ENCODE assay signal across 25 cellular contexts in genomic region chr6:107638493-107638892, GRCh38.
"Had no signal": no experiment of that assay in that cellular context is flagged by ENCODE, and none has a peak within 500 bp of the region (broad histone marks: within the 10 kb centered on the region; RNA-seq: fewer than 3 reads in every experiment).

No MANE protein-coding gene starts in this region.

- H3K4me3 ChIP-seq: MG63 had no signal

- H3K36me3 ChIP-seq: MG63 had no signal

- H3K4me2 ChIP-seq: SK-N-SH had no signal

- H3K9ac ChIP-seq: SK-N-SH had no signal

- H3K9me3 ChIP-seq: MG63, SK-N-SH had no signal

- H3K27ac ChIP-seq: RWPE1 had no signal

- FAIRE-seq: HepG2 had no signal

- ATAC-seq: HepG2, Panc1, PC-3 had no signal

- DNase-seq: IMR-90, Karpas-422, KG1, MG63, NCI-H1092, NCI-H1105 treated with DMSO at 0.1 percent for 48 hours, NCI-H1417 treated with DMSO at 0.1 percent for 48 hours, NCI-H146, NCI-H1694 treated with DMSO at 0.1 percent for 48 hours, NCI-H2029, NCI-H2081 treated with DMSO at 0.1 percent for 48 hours, NCI-H2171, NCI-H226, NCI-H446, NCI-H510A, NCI-H524 treated with DMSO at 0.1 percent for 48 hours, NCI-H69, NCI-H774, PC-3, SHP77, SK-N-SH, SW 1271 had no signal
